1 cellular context compared by ENCODE assay signal in genomic region chr2:238847432-238847801, GRCh38.
TF ChIP-seq lines count a peak whose summit lies in the region.

No MANE protein-coding gene starts in this region.

TF ChIP-seq in HepG2, 621 proteins besides CTCF, POLR2A, EP300 and RAD21 (continued from another document):
- TF ChIP-seq ARID5B (CRISPR knock-in tag; IDR thresholded peaks at IDR 0.05) (no peak), ZNF841 (CRISPR knock-in tag; IDR thresholded peaks at IDR 0.05; ENCODE audit: borderline replicate concordance) (no peak)
